ENCODE assay signal across 8 cellular contexts in genomic region chr1:187264995-187265602, GRCh38.
DNase-seq lines count a peak whose midpoint lies in the region; ATAC-seq and TF ChIP-seq lines count a peak whose summit lies in the region.

No MANE protein-coding gene starts in this region.

- H3K79me2 ChIP-seq in mesendoderm (ENCODE audit: control insufficient read depth, insufficient read depth, low read length) = no peaks in the 10 kb centered on the region

- H2BK15ac ChIP-seq in mesendoderm (replicated peaks; ENCODE audit: low read depth) = no peak overlapping the region

- H3K4me3 ChIP-seq in AG04449 (ENCODE audit: low read depth, low read length) = no peak overlapping the region
- H3K4me3 ChIP-seq in mesendoderm (ENCODE audit: low read length) = no peak overlapping the region

- peak; percentile 34 for TF ChIP-seq CTCF in AG04449 (IDR thresholded peaks at IDR 0.05; ENCODE audit: insufficient read depth, low read length, missing control alignments)

- DNase-seq in AG04449 (ENCODE audit: low read depth, low spot score) = peak; percentile 7
- peak; percentile 51 for DNase-seq in HEK293T (ENCODE audit: extremely low spot score)
- DNase-seq in NCI-H446 treated with DMSO at 0.1 percent for 48 hours (lab: John Stamatoyannopoulos, UW) = peak; percentile 89
- peak; percentile 79 for DNase-seq in astrocyte of the hippocampus (ENCODE audit: low read depth, low spot score)
- DNase-seq in mesendoderm = peak; percentile 75
- no peak for DNase-seq in effector CD8-positive, alpha-beta T cell (lab: John Stamatoyannopoulos, UW)

- H4K8ac ChIP-seq in mesendoderm (ENCODE audit: low read depth, low read length) = no peak overlapping the region

- H3K36me3 ChIP-seq in mesendoderm (ENCODE audit: control insufficient read depth, insufficient read depth, low read length) = no peaks in the 10 kb centered on the region

- ATAC-seq in GM19324 (IDR thresholded peaks at IDR 0.05; ENCODE audit: low FRiP score, unreplicated experiment) (no peak), HG03025 (IDR thresholded peaks at IDR 0.05; ENCODE audit: low FRiP score, unreplicated experiment) (no peak)

- no peak overlapping the region for H2AK5ac ChIP-seq in mesendoderm (ENCODE audit: low read length)

- H3K27ac ChIP-seq in mesendoderm (ENCODE audit: low read depth, low read length) = no peak overlapping the region

- no peak overlapping the region for H3K4me2 ChIP-seq in mesendoderm (ENCODE audit: low read length)

- no peak overlapping the region for H3K4ac ChIP-seq in mesendoderm (ENCODE audit: low read depth, low read length)

- H4K5ac ChIP-seq in mesendoderm (ENCODE audit: low read length) = no peak overlapping the region

- H3K23ac ChIP-seq in mesendoderm (ENCODE audit: low read length) = no peak overlapping the region

- H2BK5ac ChIP-seq in mesendoderm (ENCODE audit: low read length) = no peak overlapping the region

- no peak overlapping the region for H3K18ac ChIP-seq in mesendoderm (ENCODE audit: low read length)

- H3K4me1 ChIP-seq in mesendoderm (ENCODE audit: control insufficient read depth, low read depth, low read length) = no peaks in the 10 kb centered on the region

- CTCF ChIA-PET in AG04449 (lab: Yijun Ruan, JAX) (interaction anchor here (1.0 kb wide), 1 partner anchor 13 kb away, joined by 4 read pairs; no protein-coding TSS in a partner anchor), HEK293T (lab: Yijun Ruan, JAX) (interaction anchor here (0.6 to 0.8 kb wide), 3 partner anchors 12 to 1517 kb away, joined by 3 read pairs; no protein-coding TSS in a partner anchor)

- POLR2A ChIA-PET in AG04449 (lab: Yijun Ruan, JAX) (no interaction called here), HEK293T (lab: Yijun Ruan, JAX) (no interaction called here)

- H3K9ac ChIP-seq in mesendoderm (ENCODE audit: low read length) = no peak overlapping the region

- no peaks in the 10 kb centered on the region for H3K79me1 ChIP-seq in mesendoderm (ENCODE audit: low read length)

- H3K27me3 ChIP-seq in mesendoderm (ENCODE audit: insufficient read depth, low read length, poor library complexity) = no peaks in the 10 kb centered on the region

- H2BK120ac ChIP-seq in mesendoderm (ENCODE audit: low read depth, low read length) = no peak overlapping the region

- no CpG with 5 or more reads among the region's 4 CpGs for WGBS in mesendoderm (ENCODE audit: extremely low coverage, insufficient coverage, low lambda C conversion rate)

- H3K56ac ChIP-seq in mesendoderm (ENCODE audit: low read length) = no peak overlapping the region

TF ChIP-seq in HEK293T, 16 proteins besides CTCF, POLR2A, EP300 and RAD21:
- TF ChIP-seq FOXM1 (IDR thresholded peaks at IDR 0.05; ENCODE audit: borderline replicate concordance) (no peak), CTBP1 (IDR thresholded peaks at IDR 0.05; ENCODE audit: borderline replicate concordance) (no peak), FOXK2 (IDR thresholded peaks at IDR 0.05) (no peak), ZNF384 (IDR thresholded peaks at IDR 0.05) (no peak), NFRKB (IDR thresholded peaks at IDR 0.05) (no peak), HDGF (IDR thresholded peaks at IDR 0.05; ENCODE audit: borderline replicate concordance) (no peak), L3MBTL2 (conservative IDR thresholded peaks at IDR 0.05) (no peak), PKNOX1 (IDR thresholded peaks at IDR 0.05) (no peak), SUZ12 (IDR thresholded peaks at IDR 0.05) (no peak), TARDBP (IDR thresholded peaks at IDR 0.05) (no peak), BHLHE40 (IDR thresholded peaks at IDR 0.05; ENCODE audit: borderline replicate concordance) (no peak)
TF ChIP-seq in HEK293T: peak in this region for 0.
